Comparison of ENCODE assay signal across 20 cellular contexts in the genomic region with DNA sequence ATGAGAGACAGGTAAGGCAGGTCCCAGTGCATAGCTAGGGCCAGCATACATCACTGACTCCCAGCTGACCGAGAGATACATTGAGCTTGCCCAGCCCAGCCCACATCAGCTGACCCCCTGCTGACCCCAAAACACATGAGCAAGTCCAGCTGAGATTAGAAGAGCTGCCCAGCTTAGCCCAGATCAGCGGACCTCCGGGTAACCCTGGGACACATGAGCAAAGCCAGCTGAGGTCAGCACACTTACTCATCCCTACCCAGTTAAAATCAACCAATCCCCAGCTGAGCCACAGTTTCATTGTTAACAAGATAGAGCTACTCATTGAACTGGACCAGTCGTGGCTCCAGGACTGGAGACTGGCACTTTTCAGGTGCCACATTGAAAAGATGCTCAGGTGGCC. TPM values are rescaled to one million over a fixed set of nuclear protein-coding genes. Genes with fewer than 3 reads are reported as not detected.
A peak's percentile ranks its signal among the peaks of the same experiment; 100 is the strongest.
DNase-seq lines count a peak whose midpoint lies in the region; ATAC-seq and TF ChIP-seq lines count a peak whose summit lies in the region.
"Had no signal": no experiment of that assay in that cellular context is flagged by ENCODE, and none has a peak within 500 bp of the region (broad histone marks: within the 10 kb centered on the region; RNA-seq: fewer than 3 reads in every experiment).

No MANE protein-coding gene starts in this region.

- H3K4me3 ChIP-seq in MG63 (no peak overlapping the region), choroid plexus epithelial cell (ENCODE audit: low read depth, low read length) (no peak overlapping the region)
- H3K4me3 ChIP-seq: BLaER1, heart left ventricle, pancreas, vagina had no signal

- DNase-seq in EH (ENCODE audit: low read depth): peak; percentile 24
- peak; percentile 60 for DNase-seq in MG63
- peak; percentile 57 for DNase-seq in choroid plexus epithelial cell (ENCODE audit: low read depth)
- peak; percentile 77 for DNase-seq in kidney tubule cell (ENCODE audit: low spot score)
- DNase-seq in NCI-H1048 (lab: John Stamatoyannopoulos, UW): no peak
- DNase-seq: activated CD4-positive, alpha-beta T cell treated with anti-CD3 and anti-CD28 coated beads for 1 hour; H7; heart left ventricle; NCI-H187 treated with DMSO at 0.1 percent for 48 hours; NCI-H510A treated with DMSO at 0.1 percent for 48 hours; pancreas; small intestine; stimulated activated naive CD4-positive, alpha-beta T cell treated with Interleukin-2 at 50 U/mL for 16 hours; T-cell had no signal

- no peaks in the 10 kb centered on the region for H3K36me3 ChIP-seq in MG63
- H3K36me3 ChIP-seq: BLaER1, heart left ventricle, pancreas, vagina had no signal

- ATAC-seq in GM18858 (IDR thresholded peaks at IDR 0.05; ENCODE audit: unreplicated experiment): no peak
- ATAC-seq in HG02763 (IDR thresholded peaks at IDR 0.05; ENCODE audit: unreplicated experiment): no peak
- no peak for ATAC-seq in activated CD4-positive, CD25-positive, alpha-beta regulatory T cell treated with anti-CD3 and anti-CD28 coated beads, Interleukin-2, amount 50 U/mL, for 24 hours
- ATAC-seq: activated naive CD4-positive, alpha-beta T cell treated with anti-CD3 and anti-CD28 coated beads, Interleukin-2, amount 50 U/mL, for 72 hours; pancreas; T-cell had no signal

- no peaks in the 10 kb centered on the region for H3K27me3 ChIP-seq in MG63
- H3K27me3 ChIP-seq: BLaER1, heart left ventricle, pancreas, vagina had no signal

- no peaks in the 10 kb centered on the region for H3K9me3 ChIP-seq in MG63
- H3K9me3 ChIP-seq: BLaER1, heart left ventricle, pancreas, vagina had no signal

- TF ChIP-seq CTCF in choroid plexus epithelial cell (conservative IDR thresholded peaks at IDR 0.05; ENCODE audit: low read depth, low read length): no peak

RNA-seq across cellular contexts. Expression of a gene that starts 21.8 kb away (rescaled TPM):
- 12.9 and 28.0 TPM in 2 replicates for total RNA-seq in MG63 (2014; rRNA removed; shearing (Covaris generic); ENCODE audit: low replicate concordance)

RNA-seq across cellular contexts. Expression of a gene that starts 58.0 kb away (rescaled TPM):
- 27.6 and 41.4 TPM in 2 replicates for total RNA-seq in MG63 (2014; rRNA removed; shearing (Covaris generic); ENCODE audit: low replicate concordance)
